Comparison of ENCODE assay signal across 35 cellular contexts in the genomic region with DNA sequence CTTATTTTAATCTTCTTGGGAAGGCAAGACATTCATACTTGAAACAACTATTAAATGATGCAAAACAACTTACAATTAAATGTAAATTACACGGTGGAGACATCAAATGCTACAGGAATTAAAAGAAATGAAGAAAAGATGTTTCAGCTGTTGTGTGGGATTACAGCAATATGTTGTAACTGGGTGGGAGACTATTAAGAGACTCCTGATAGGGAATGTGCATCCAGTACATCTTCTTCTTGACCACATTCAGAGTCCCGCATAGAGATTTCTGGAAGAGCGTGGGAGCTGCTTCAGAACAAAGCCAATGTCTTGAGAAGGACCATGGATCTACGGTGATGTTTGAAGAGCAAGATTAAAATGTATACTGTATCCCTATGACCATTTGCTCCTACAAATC.
"Had no signal": no experiment of that assay in that cellular context is flagged by ENCODE, and none has a peak within 500 bp of the region (broad histone marks: within the 10 kb centered on the region; RNA-seq: fewer than 3 reads in every experiment).

No MANE protein-coding gene starts in this region.

- H3K4me1 ChIP-seq: adrenal gland, ascending aorta had no signal

- H3K4me3 Mint-ChIP-seq: activated B cell treated with CpG ODN at 0.5 μM for 24 hours; activated CD4-positive, alpha-beta memory T cell treated with anti-CD3 and anti-CD28 coated beads for 36 hours; activated CD4-positive, alpha-beta T cell treated with anti-CD3 and anti-CD28 coated beads, Interleukin-2, amount 10 ng/mL, durations not matched to agents 24 days and 14 days; activated CD8-positive, alpha-beta T cell treated with anti-CD3 and anti-CD28 coated beads for 36 hours; activated naive CD4-positive, alpha-beta T cell treated with anti-CD3 and anti-CD28 coated beads for 36 hours; activated naive CD8-positive, alpha-beta T cell treated with anti-CD3 and anti-CD28 coated beads for 36 hours; activated T-cell treated with anti-CD3 and anti-CD28 coated beads, Interleukin-2, amount 50 U/mL, for 4 hours; activated T-cell treated with anti-CD3 and anti-CD28 coated beads, Interleukin-2, amount 50 U/mL, for 72 hours; activated T-helper 1 cell treated with anti-CD3 and anti-CD28 coated beads, Interleukin-12 subunit alpha, Interleukin-12 subunit beta, Interleukin-2, Interleukin-4 antibody, amounts not matched to agents 30 ng/mL and 10 ng/mL and 1 ng/mL, durations not matched to agents 14 hours and 24 hours and 36 hours; activated T-helper 17 cell treated with anti-CD3 and anti-CD28 coated beads, Interleukin-2, amount 50 U/mL, for 72 hours; brain; central memory CD8-positive, alpha-beta T cell; T-helper 1 cell treated with Interleukin-12 subunit alpha and Interleukin-12 subunit beta and Interleukin-4 antibody, amounts not matched to agents 30 μg/mL and 1 μg/mL, for 36 hours; T-helper 2 cell treated with Interferon-gamma antibody and Interleukin-4, amounts not matched to agents 5 μg/mL and 100 μg/mL, for 36 hours had no signal

- H3K36me3 Mint-ChIP-seq: activated CD4-positive, alpha-beta memory T cell treated with anti-CD3 and anti-CD28 coated beads for 36 hours; activated naive CD8-positive, alpha-beta T cell treated with anti-CD3 and anti-CD28 coated beads for 36 hours had no signal

- DNase-seq: activated B cell treated with CpG ODN at 0.5 μM for 24 hours; activated CD4-positive, alpha-beta memory T cell treated with anti-CD3 and anti-CD28 coated beads for 36 hours; activated CD4-positive, alpha-beta T cell treated with anti-CD3 and anti-CD28 coated beads for 4 hours; activated CD4-positive, alpha-beta T cell treated with anti-CD3 and anti-CD28 coated beads, Interleukin-2, amount 10 ng/mL, durations not matched to agents 24 days and 14 days; activated CD4-positive, alpha-beta T cell treated with anti-CD3 and anti-CD28 coated beads, Interleukin-2, amount 50 U/mL, for 1 hour; activated CD4-positive, alpha-beta T cell treated with anti-CD3 and anti-CD28 coated beads, Interleukin-2, amount 50 U/mL, for 4 hours; activated CD4-positive, CD25-positive, alpha-beta regulatory T cell treated with anti-CD3 and anti-CD28 coated beads, Interleukin-2, amount 50 U/mL, for 72 hours; activated CD8-positive, alpha-beta memory T cell treated with anti-CD3 and anti-CD28 coated beads, Interleukin-2, amount 50 U/mL, for 4 hours; activated CD8-positive, alpha-beta T cell treated with anti-CD3 and anti-CD28 coated beads for 36 hours; activated effector memory CD4-positive, alpha-beta T cell treated with anti-CD3 and anti-CD28 coated beads, Interleukin-2, amount 50 U/mL, for 16 hours; activated gamma-delta T cell treated with Interleukin-2 at 50 U/mL for 16 hours; activated naive CD4-positive, alpha-beta T cell; activated naive CD4-positive, alpha-beta T cell treated with anti-CD3 and anti-CD28 coated beads for 36 hours; activated naive CD4-positive, alpha-beta T cell treated with anti-CD3 and anti-CD28 coated beads, Interleukin-2, amount 50 U/mL, for 16 hours; activated naive CD8-positive, alpha-beta T cell treated with anti-CD3 and anti-CD28 coated beads for 36 hours; activated T-cell treated with anti-CD3 and anti-CD28 coated beads for 4 hours; activated T-cell treated with anti-CD3 and anti-CD28 coated beads, Interleukin-2, amount 50 U/mL, for 1 hour; activated T-cell treated with anti-CD3 and anti-CD28 coated beads, Interleukin-2, amount 50 U/mL, for 4 hours; activated T-cell treated with anti-CD3 and anti-CD28 coated beads, Interleukin-2, amount 50 U/mL, for 72 hours; adrenal gland; caudate nucleus; cerebellar nuclear complex; T-helper 1 cell; T-helper 2 cell; T-helper 9 cell had no signal

- H3K4me3 ChIP-seq: adrenal gland, ascending aorta, cardiac muscle cell had no signal

- H3K36me3 ChIP-seq: adrenal gland, ascending aorta, cardiac muscle cell had no signal

- H3K9me3 ChIP-seq: adrenal gland, ascending aorta had no signal

- H3K27ac ChIP-seq: adrenal gland, ascending aorta, cardiac muscle cell, VCaP had no signal

- H3K9me3 Mint-ChIP-seq: activated B cell treated with CpG ODN at 0.5 μM for 24 hours; activated CD4-positive, alpha-beta memory T cell treated with anti-CD3 and anti-CD28 coated beads for 36 hours; activated CD4-positive, alpha-beta T cell treated with anti-CD3 and anti-CD28 coated beads, Interleukin-2, amount 10 ng/mL, durations not matched to agents 24 days and 14 days; activated T-cell treated with anti-CD3 and anti-CD28 coated beads, Interleukin-2, amount 50 U/mL, for 4 hours; activated T-helper 17 cell treated with anti-CD3 and anti-CD28 coated beads, Interleukin-2, amount 50 U/mL, for 72 hours; T-helper 1 cell treated with Interleukin-12 subunit alpha and Interleukin-12 subunit beta and Interleukin-4 antibody, amounts not matched to agents 30 μg/mL and 1 μg/mL, for 36 hours; T-helper 2 cell treated with Interferon-gamma antibody and Interleukin-4, amounts not matched to agents 5 μg/mL and 100 μg/mL, for 36 hours had no signal

- H3K4me1 Mint-ChIP-seq: activated B cell treated with CpG ODN at 0.5 μM for 24 hours; activated CD4-positive, alpha-beta T cell treated with anti-CD3 and anti-CD28 coated beads, Interleukin-2, amount 10 ng/mL, durations not matched to agents 24 days and 14 days; activated naive CD8-positive, alpha-beta T cell treated with anti-CD3 and anti-CD28 coated beads for 36 hours; activated T-helper 17 cell treated with anti-CD3 and anti-CD28 coated beads, Interleukin-2, amount 50 U/mL, for 72 hours; central memory CD8-positive, alpha-beta T cell had no signal

- H3K27ac Mint-ChIP-seq: activated B cell treated with CpG ODN at 0.5 μM for 24 hours; activated CD4-positive, alpha-beta memory T cell treated with anti-CD3 and anti-CD28 coated beads for 36 hours; activated CD4-positive, alpha-beta T cell treated with anti-CD3 and anti-CD28 coated beads, Interleukin-2, amount 10 ng/mL, durations not matched to agents 24 days and 14 days; activated CD8-positive, alpha-beta T cell treated with anti-CD3 and anti-CD28 coated beads for 36 hours; activated naive CD4-positive, alpha-beta T cell treated with anti-CD3 and anti-CD28 coated beads for 36 hours; activated naive CD4-positive, alpha-beta T cell treated with anti-CD3 and anti-CD28 coated beads, Interleukin-2, amount 50 U/mL, for 72 hours; activated naive CD8-positive, alpha-beta T cell treated with anti-CD3 and anti-CD28 coated beads for 36 hours; activated T-cell treated with anti-CD3 and anti-CD28 coated beads, Interleukin-2, amount 50 U/mL, for 72 hours; activated T-helper 1 cell treated with anti-CD3 and anti-CD28 coated beads, Interleukin-12 subunit alpha, Interleukin-12 subunit beta, Interleukin-2, Interleukin-4 antibody, amounts not matched to agents 30 ng/mL and 10 ng/mL and 1 ng/mL, durations not matched to agents 14 hours and 24 hours and 36 hours; activated T-helper 17 cell treated with anti-CD3 and anti-CD28 coated beads, Interleukin-2, amount 50 U/mL, for 72 hours; brain; T-helper 1 cell treated with Interleukin-12 subunit alpha and Interleukin-12 subunit beta and Interleukin-4 antibody, amounts not matched to agents 30 μg/mL and 1 μg/mL, for 36 hours; T-helper 2 cell treated with Interferon-gamma antibody and Interleukin-4, amounts not matched to agents 5 μg/mL and 100 μg/mL, for 36 hours had no signal

- H3K27me3 ChIP-seq: adrenal gland, ascending aorta, cardiac muscle cell had no signal

- H3K27me3 Mint-ChIP-seq: activated B cell treated with CpG ODN at 0.5 μM for 24 hours; activated naive CD8-positive, alpha-beta T cell treated with anti-CD3 and anti-CD28 coated beads for 36 hours; brain; central memory CD8-positive, alpha-beta T cell had no signal
